In genomic region chr7:105875505-105875904, GRCh38 we compare ENCODE assay signal across 7 cellular contexts. TPM values are rescaled to one million over a fixed set of nuclear protein-coding genes. Genes with fewer than 3 reads are reported as not detected.
DNase-seq lines count a peak whose midpoint lies in the region; ATAC-seq and TF ChIP-seq lines count a peak whose summit lies in the region.

No MANE protein-coding gene starts in this region.

- peak overlapping the region; percentile 100; the same call in 1 of the 2 replicates for H3K14ac ChIP-seq in IMR-90 (replicated peaks; ENCODE audit: low read depth, low read length)

- POLR2A ChIA-PET in IMR-90 (lab: Charles Lee; ENCODE audit: unreplicated experiment), result interaction anchor here (0.6 kb wide), 1 partner anchor 154 kb away, joined by 3 read pairs; no protein-coding TSS in a partner anchor
- POLR2A ChIA-PET in activated naive CD8-positive, alpha-beta T cell treated with anti-CD3 and anti-CD28 coated beads, Interleukin-2, amount 10 ng/mL, durations not matched to agents 7 days and 5 days (lab: Charles Lee), result no interaction called here

- H4K8ac ChIP-seq in IMR-90 (ENCODE audit: low read depth in 2 of 2, low read length in 2 of 2), result no peak overlapping the region

- H3K9ac ChIP-seq in IMR-90 (ENCODE audit: low read depth, low read length), result peak overlapping the region; percentile 98

- WGBS in IMR-90 (ENCODE audit: extremely low coverage in 2 of 2, insufficient read length in 1 of 2), 2 experiments, result 33% methylated on average over 3 of the region's 4 CpGs; no CpG with 5 or more reads in 1 of the 2 experiments

- peak overlapping the region; percentile 3; the same call in 1 of the 2 replicates for H3K27ac ChIP-seq in IMR-90 (ENCODE audit: insufficient read depth, low read length)

- peak overlapping the region; percentile 91 for H3K4me3 Mint-ChIP-seq in activated naive CD8-positive, alpha-beta T cell treated with anti-CD3 and anti-CD28 coated beads, Interleukin-2, amount 10 ng/mL, durations not matched to agents 7 days and 5 days
- H3K4me3 Mint-ChIP-seq in immature natural killer cell, result peak overlapping the region; percentile 95 to 100 (median 98)
- H3K4me3 Mint-ChIP-seq in stimulated activated naive CD8-positive, alpha-beta T cell treated with anti-CD3 and anti-CD28 coated beads, Interleukin-15, amount 100 ng/mL, for 72 hours, result peak overlapping the region; percentile 93 to 100

- no peak overlapping the region for H3K27ac Mint-ChIP-seq in activated naive CD8-positive, alpha-beta T cell treated with anti-CD3 and anti-CD28 coated beads, Interleukin-2, amount 10 ng/mL, durations not matched to agents 7 days and 5 days
- H3K27ac Mint-ChIP-seq in immature natural killer cell, result peak overlapping the region; percentile 87 to 99 (median 94)
- peak overlapping the region in 1 of 2 donors; percentile 97 for H3K27ac Mint-ChIP-seq in stimulated activated naive CD8-positive, alpha-beta T cell treated with anti-CD3 and anti-CD28 coated beads, Interleukin-15, amount 100 ng/mL, for 72 hours

- peak overlapping the region; percentile 68 for H3K4me2 ChIP-seq in IMR-90 (ENCODE audit: low read depth, low read length)

- DNase-seq in IMR-90, result no peak
- no peak for DNase-seq in activated naive CD8-positive, alpha-beta T cell treated with anti-CD3 and anti-CD28 coated beads, Interleukin-2, amount 10 ng/mL, durations not matched to agents 7 days and 5 days
- DNase-seq in immature natural killer cell, result no peak
- no peak for DNase-seq in stimulated activated naive CD8-positive, alpha-beta T cell treated with anti-CD3 and anti-CD28 coated beads, Interleukin-15, amount 100 ng/mL, for 72 hours
- no peak for DNase-seq in NCI-H2029 treated with DMSO at 0.1 percent for 48 hours (lab: John Stamatoyannopoulos, UW)

- peak overlapping the region; percentile 82 for H3K4me3 ChIP-seq in IMR-90 (ENCODE audit: insufficient read depth, low read depth, low read length)

- H3K18ac ChIP-seq in IMR-90 (ENCODE audit: low read depth, low read length), result no peak overlapping the region

- H2BK15ac ChIP-seq in IMR-90 (ENCODE audit: low read depth, low read length), result peak overlapping the region; percentile 23; the same call in 1 of the 3 replicates

- ATAC-seq in IMR-90 (ENCODE audit: low read depth) (no peak), GM19397 (IDR thresholded peaks at IDR 0.05; ENCODE audit: unreplicated experiment) (no peak), HG03175 (IDR thresholded peaks at IDR 0.05; ENCODE audit: unreplicated experiment) (no peak)
- no peak for ATAC-seq in activated naive CD8-positive, alpha-beta T cell treated with anti-CD3 and anti-CD28 coated beads, Interleukin-2, amount 10 ng/mL, durations not matched to agents 7 days and 5 days (ENCODE audit: low read depth)
- no peak for ATAC-seq in stimulated activated naive CD8-positive, alpha-beta T cell treated with anti-CD3 and anti-CD28 coated beads, Interleukin-15, amount 100 ng/mL, for 72 hours

- peak overlapping the region; percentile 85 for H2BK5ac ChIP-seq in IMR-90 (ENCODE audit: low read depth, low read length, poor library complexity, severe bottlenecking)

- no peaks in the 10 kb centered on the region for H3K27me3 ChIP-seq in IMR-90 (ENCODE audit: control insufficient read depth, insufficient read depth, low read length)

- no peaks in the 10 kb centered on the region for H3K9me3 ChIP-seq in IMR-90 (ENCODE audit: control insufficient read depth, insufficient read depth, low read length)

- H4K91ac ChIP-seq in IMR-90 (ENCODE audit: insufficient read depth, low read depth, low read length), result no peak overlapping the region

- H3K4ac ChIP-seq in IMR-90 (ENCODE audit: low read depth, low read length), result peak overlapping the region; percentile 95; the same call in 1 of the 2 replicates

- no peak overlapping the region for H2BK120ac ChIP-seq in IMR-90 (ENCODE audit: low read depth, low read length)

- H4K5ac ChIP-seq in IMR-90 (ENCODE audit: low read depth, low read length), result no peak overlapping the region

- H3K4me1 Mint-ChIP-seq in activated naive CD8-positive, alpha-beta T cell treated with anti-CD3 and anti-CD28 coated beads, Interleukin-2, amount 10 ng/mL, durations not matched to agents 7 days and 5 days, result peaks cover 12% of the 10 kb centered on the region
- peaks cover 54 to 60% of the 10 kb centered on the region in 2 donors for H3K4me1 Mint-ChIP-seq in immature natural killer cell
- peaks cover 49% of the 10 kb centered on the region for H3K4me1 Mint-ChIP-seq in stimulated activated naive CD8-positive, alpha-beta T cell treated with anti-CD3 and anti-CD28 coated beads, Interleukin-15, amount 100 ng/mL, for 72 hours

- peaks cover 12% of the 10 kb centered on the region for H3K9me1 ChIP-seq in IMR-90 (ENCODE audit: insufficient read depth, low read length)

- TF ChIP-seq CTCF in IMR-90 (conservative IDR thresholded peaks at IDR 0.05; ENCODE audit: low read depth, low read length), result no peak

- no peak overlapping the region for H2AFZ ChIP-seq in IMR-90 (replicated peaks; ENCODE audit: low read length, poor library complexity)

- H3K56ac ChIP-seq in IMR-90 (ENCODE audit: extremely low read depth, insufficient read depth, low read length), result peak overlapping the region; percentile 99; the same call in 1 of the 2 replicates

- dilution Hi-C loops in IMR-90 (cut with HindIII; ENCODE audit: low sequenced_read_pairs, unreplicated experiment), result no loop called here

- H2BK20ac ChIP-seq in IMR-90 (ENCODE audit: low read depth, low read length), result no peak overlapping the region

- peak overlapping the region; percentile 18 for H2AK9ac ChIP-seq in IMR-90 (replicated peaks; ENCODE audit: low read depth, low read length, poor library complexity)

- TF ChIP-seq RAD21 in IMR-90 (IDR thresholded peaks at IDR 0.05; ENCODE audit: low read length), result no peak

- peaks cover 12% of the 10 kb centered on the region for H3K27me3 Mint-ChIP-seq in activated naive CD8-positive, alpha-beta T cell treated with anti-CD3 and anti-CD28 coated beads, Interleukin-2, amount 10 ng/mL, durations not matched to agents 7 days and 5 days
- H3K27me3 Mint-ChIP-seq in immature natural killer cell (ENCODE audit: low read depth in 3 of 3), result peaks cover 0 to 8% (median 8%) of the 10 kb centered on the region in 3 donors
- peaks cover 18% of the 10 kb centered on the region for H3K27me3 Mint-ChIP-seq in stimulated activated naive CD8-positive, alpha-beta T cell treated with anti-CD3 and anti-CD28 coated beads, Interleukin-15, amount 100 ng/mL, for 72 hours

- peaks cover 20 to 54% of the 10 kb centered on the region in 2 experiments for H3K79me1 ChIP-seq in IMR-90 (ENCODE audit: low read depth in 1 of 2, low read length in 2 of 2)

- peaks cover 9% of the 10 kb centered on the region; the same call in 1 of the 2 replicates for H3K4me1 ChIP-seq in IMR-90 (ENCODE audit: control insufficient read depth, insufficient read depth, low read length)

- peaks cover 2% of the 10 kb centered on the region for H3K9me3 Mint-ChIP-seq in activated naive CD8-positive, alpha-beta T cell treated with anti-CD3 and anti-CD28 coated beads, Interleukin-2, amount 10 ng/mL, durations not matched to agents 7 days and 5 days
- no peaks in the 10 kb centered on the region for H3K9me3 Mint-ChIP-seq in immature natural killer cell
- no peaks in the 10 kb centered on the region for H3K9me3 Mint-ChIP-seq in stimulated activated naive CD8-positive, alpha-beta T cell treated with anti-CD3 and anti-CD28 coated beads, Interleukin-15, amount 100 ng/mL, for 72 hours

- peaks cover 14% of the 10 kb centered on the region; the same call in 1 of the 2 replicates for H4K20me1 ChIP-seq in IMR-90 (ENCODE audit: insufficient read depth, low read length)

- no peak for TF ChIP-seq POLR2A in IMR-90 (IDR thresholded peaks at IDR 0.05; ENCODE audit: low read depth, low read length)

- CTCF ChIA-PET in IMR-90 (lab: Yijun Ruan, JAX), result no interaction called here

- intact Hi-C loops in IMR-90 (cut with micrococcal nuclease), result loop anchor here (5.0 to 10.0 kb wide), 3 partner anchors 43 to 279 kb away; no protein-coding TSS in a partner anchor

- H3K36me3 ChIP-seq in IMR-90 (ENCODE audit: control insufficient read depth, insufficient read depth, low read length), result peaks cover 2% of the 10 kb centered on the region; the same call in 1 of the 2 replicates

- in situ Hi-C loops in IMR-90 (cut with MboI; ENCODE audit: low sequenced_read_pairs), result loop anchor here (10.0 kb wide), 1 partner anchor 111 kb away; no protein-coding TSS in a partner anchor

- H2AK5ac ChIP-seq in IMR-90 (ENCODE audit: low read depth, low read length), result 0 out of 2 replicates have a peak overlapping the region, but pooled peaks have one; percentile 27

- BruUV-seq in IMR-90 (replicated peaks; lab: Mats Ljungman, UMichigan), result no TSS peak

- H3K23ac ChIP-seq in IMR-90 (ENCODE audit: low read depth, low read length), result peak overlapping the region; percentile 45; the same call in 1 of the 2 replicates

- H3K36me3 Mint-ChIP-seq in activated naive CD8-positive, alpha-beta T cell treated with anti-CD3 and anti-CD28 coated beads, Interleukin-2, amount 10 ng/mL, durations not matched to agents 7 days and 5 days, result no peaks in the 10 kb centered on the region
- peaks cover 5 to 18% (median 8%) of the 10 kb centered on the region in 3 donors for H3K36me3 Mint-ChIP-seq in immature natural killer cell

TF ChIP-seq in IMR-90, 13 proteins besides CTCF, POLR2A, EP300 and RAD21:
- no peak for TF ChIP-seq SMC3 (IDR thresholded peaks at IDR 0.05; ENCODE audit: low read depth, low read length)

RNA-seq across cellular contexts. Expression of gene ATXN7L1, which starts 0.9 kb away (rescaled TPM):
- 4.3 and 4.7 TPM in 2 replicates for total RNA-seq in IMR-90 (2012; rRNA removed)
- polyA plus RNA-seq in IMR-90 (2012; rRNA removed) (3.2 and 3.5 TPM in 2 replicates), immature natural killer cell (10 to 100 TPM in 2 of 3 donors, 1 to 10 TPM in 1; 3.8 to 21.1 (median 11.9) TPM)
- 1.3 and 1.8 TPM in 2 replicates for polyA plus RNA-seq in IMR-90 (2012; cell fraction: cytosol; rRNA removed)
- 3.4 and 6.4 TPM in 2 replicates for polyA plus RNA-seq in IMR-90 (2012; cell fraction: nucleus; rRNA removed; ENCODE audit: low replicate concordance)
- total RNA-seq in activated naive CD8-positive, alpha-beta T cell treated with anti-CD3 and anti-CD28 coated beads, Interleukin-2, amount 10 ng/mL, durations not matched to agents 7 days and 5 days, result 10 to 100 TPM; 15.2 to 17.0 TPM
